Comparison of ENCODE assay signal across 1 cellular context in the genomic region with DNA sequence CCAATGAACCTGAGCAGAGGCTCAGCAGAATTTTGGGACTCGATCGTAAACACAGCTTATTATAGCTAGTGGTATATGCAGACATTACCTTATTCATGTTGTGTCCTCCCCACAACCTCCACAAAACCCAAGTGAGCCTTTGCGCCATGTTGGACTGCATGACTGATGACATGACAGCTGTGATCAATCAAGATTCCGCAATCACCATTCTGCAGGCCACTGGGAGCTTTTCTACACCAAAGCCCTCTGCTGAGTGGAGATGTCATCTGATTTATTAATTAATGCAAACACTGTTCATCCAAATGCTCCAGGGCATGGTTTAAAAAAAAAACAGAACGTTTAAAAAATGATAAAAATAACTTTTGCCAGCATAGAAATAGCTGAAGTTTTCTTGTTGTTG.
TF ChIP-seq lines count a peak whose summit lies in the region.

No MANE protein-coding gene starts in this region.

TF ChIP-seq in IMR-90, 13 proteins besides CTCF, POLR2A, EP300 and RAD21:
- TF ChIP-seq USF2 (IDR thresholded peaks at IDR 0.05; ENCODE audit: low read depth, low read length) (no peak), MAFK (IDR thresholded peaks at IDR 0.05; ENCODE audit: low read depth, low read length) (no peak), RCOR1 (IDR thresholded peaks at IDR 0.05; ENCODE audit: insufficient replicate concordance, low read length) (no peak), FOS (IDR thresholded peaks at IDR 0.05; ENCODE audit: low read depth, low read length) (no peak), CHD1 (IDR thresholded peaks at IDR 0.05; ENCODE audit: low read depth, low read length) (no peak)
